Comparison of ENCODE assay signal across 8 cellular contexts in the genomic region with DNA sequence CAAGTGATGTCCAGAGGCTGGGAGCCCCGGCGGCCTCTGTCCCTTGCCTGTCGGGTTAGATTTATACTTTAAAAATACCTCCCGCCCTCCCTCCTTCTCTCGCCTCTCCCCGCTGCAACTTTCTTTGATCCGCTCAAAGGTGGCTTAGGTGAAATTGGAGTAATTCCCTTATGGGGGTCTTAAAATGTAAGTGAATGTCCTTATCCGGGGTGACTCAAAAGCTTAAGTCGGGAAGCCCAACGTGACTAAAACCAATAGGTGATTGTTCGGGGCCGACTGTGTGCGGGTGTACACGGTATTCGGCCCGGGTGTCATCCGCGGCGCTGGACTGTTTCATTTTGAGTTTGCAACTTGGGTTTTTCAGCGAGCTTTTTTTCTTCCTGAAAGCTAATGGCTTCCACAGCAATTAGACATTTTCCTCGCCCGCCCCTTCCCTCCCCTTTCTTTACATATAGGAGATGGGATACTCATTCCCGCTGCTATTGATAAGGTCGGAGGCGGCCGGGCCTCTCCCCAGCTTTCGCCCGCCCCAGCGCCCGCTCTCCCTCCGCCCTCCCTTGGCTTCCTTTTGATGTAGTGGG. TPM values are rescaled to one million over a fixed set of nuclear protein-coding genes. Genes with fewer than 3 reads are reported as not detected.
DNase-seq lines count a peak whose midpoint lies in the region; ATAC-seq, FAIRE-seq and TF ChIP-seq lines count a peak whose summit lies in the region.

No MANE protein-coding gene starts in this region.

- H2BK5ac ChIP-seq in mesendoderm (ENCODE audit: low read length): peak overlapping the region; percentile 84

- under 1% methylated on average over 22 of the region's 31 CpGs for WGBS in GM12878 (ENCODE audit: insufficient coverage, insufficient replicate concordance, low lambda C conversion rate, missing lambda C conversion rate)
- WGBS in mesendoderm (ENCODE audit: extremely low coverage, insufficient coverage, low lambda C conversion rate): no CpG with 5 or more reads among the region's 31 CpGs
- WGBS in thyroid gland, 2 donors: 1 to 2% methylated on average over 31 of the region's 31 CpGs

- H3K79me1 ChIP-seq in mesendoderm (ENCODE audit: low read length): no peaks in the 10 kb centered on the region

- H3K9ac ChIP-seq in GM12878 (ENCODE audit: control insufficient read depth, insufficient read depth, low read length) (peak overlapping the region; percentile 87), mesendoderm (ENCODE audit: low read length) (peak overlapping the region; percentile 83)

- no peak overlapping the region for H3K23ac ChIP-seq in mesendoderm (ENCODE audit: low read length)

- H3K56ac ChIP-seq in mesendoderm (ENCODE audit: low read length): peak overlapping the region; percentile 86

- SMC1A ChIA-PET in GM12878 (lab: Charles Lee; ENCODE audit: uncharacterized antibody, unreplicated experiment): interaction anchor here (0.7 to 14.5 kb wide), 8 partner anchors 10 to 164 kb away, joined by 3 to 344 read pairs (median 11); no protein-coding TSS in a partner anchor

- H3K4me1 ChIP-seq in GM12878 (ENCODE audit: control insufficient read depth, insufficient read depth, low read length) (peaks cover 17% of the 10 kb centered on the region), mesendoderm (ENCODE audit: control insufficient read depth, low read depth, low read length) (peaks cover 4% of the 10 kb centered on the region), thyroid gland (peaks cover 22 to 32% of the 10 kb centered on the region in 2 donors)

- CTCF ChIA-PET in GM12878 (lab: Yijun Ruan, JAX): interaction anchor here (1.1 to 13.0 kb wide), 6 partner anchors 56 to 386 kb away, joined by 3 to 184 read pairs (median 20); no protein-coding TSS in a partner anchor

- H2AK5ac ChIP-seq in mesendoderm (ENCODE audit: low read length): no peak overlapping the region

- TF ChIP-seq RAD21 in GM12878 (IDR thresholded peaks at IDR 0.05; ENCODE audit: insufficient read depth, low read depth, low read length): no peak

- H3K4me3 ChIP-seq in Jurkat, Clone E6-1 (ENCODE audit: low read length): peak overlapping the region; percentile 56
- peak overlapping the region; percentile 70 for H3K4me3 ChIP-seq in GM12878
- peak overlapping the region; percentile 29 for H3K4me3 ChIP-seq in mesendoderm (ENCODE audit: low read length)
- H3K4me3 ChIP-seq in thyroid gland (replicated peaks in 1 of 3): peak overlapping the region in 2 of 3 donors; percentile 35 to 46

- H3K27ac ChIP-seq in GM12878 (ENCODE audit: control insufficient read depth, insufficient read depth) (peak overlapping the region; percentile 86), mesendoderm (ENCODE audit: low read depth, low read length) (peak overlapping the region; percentile 91), thyroid gland (peak overlapping the region; percentile 48 to 97 (median 94))

- POLR2A ChIA-PET in GM12878 (lab: Charles Lee): interaction anchor here (0.6 to 12.1 kb wide), 28 partner anchors 8 to 1778 kb away, joined by 3 to 193 read pairs (median 4); no protein-coding TSS in a partner anchor

- H4K5ac ChIP-seq in mesendoderm (ENCODE audit: low read length): no peak overlapping the region

- H3K79me2 ChIP-seq in GM12878 (ENCODE audit: control insufficient read depth, insufficient read depth, low read length) (peaks cover 48% of the 10 kb centered on the region), mesendoderm (ENCODE audit: control insufficient read depth, insufficient read depth, low read length) (peaks cover 26% of the 10 kb centered on the region)

- RAD21 ChIA-PET in GM12878 (lab: Charles Lee; ENCODE audit: unreplicated experiment): interaction anchor here (0.6 to 8.1 kb wide), 20 partner anchors 9 to 1438 kb away, joined by 3 to 171 read pairs (median 6); partner anchors contain the start of genes AKAP3 and NDUFA9

- no peak overlapping the region for H4K8ac ChIP-seq in mesendoderm (ENCODE audit: low read depth, low read length)

- TF ChIP-seq POLR2A in GM12878 (IDR thresholded peaks at IDR 0.05; ENCODE audit: low read depth, low read length): no peak
- peak in 1 of 2 donors; percentile 71 for TF ChIP-seq POLR2A in thyroid gland (IDR thresholded peaks at IDR 0.05)

- no peak overlapping the region for H2BK15ac ChIP-seq in mesendoderm (replicated peaks; ENCODE audit: low read depth)

- BruUV-seq in GM12878 (replicated peaks; lab: Mats Ljungman, UMichigan): TSS peak; percentile 67

- TF ChIP-seq CTCF in GM12878 (IDR thresholded peaks at IDR 0.05 in 2 of 3, conservative IDR thresholded peaks at IDR 0.05 in 1 of 3; ENCODE audit: control insufficient read depth in 2 of 3, extremely low read depth in 1 of 3, insufficient read depth in 1 of 3, low read depth in 3 of 3, low read length in 3 of 3): no peak
- TF ChIP-seq CTCF in thyroid gland (IDR thresholded peaks at IDR 0.05): no peak

- ATAC-seq in GM19324 (IDR thresholded peaks at IDR 0.05; ENCODE audit: low FRiP score, unreplicated experiment) (peak; percentile 13), GM12878 (peak; percentile 23), left colon (no peak)

- intact Hi-C loops in GM12878 (cut with micrococcal nuclease; ENCODE audit: unreplicated experiment) (loop anchor here (1.0 to 10.0 kb wide), 4 partner anchors 119 to 399 kb away; partner anchors contain the start of gene PARP11), thyroid gland (cut with DNase I) (loop anchor here (5.0 kb wide), 1 partner anchor 1194 kb away; the partner anchor contains the start of gene TSPAN9), left colon (cut with DNase I, micrococcal nuclease) (loop anchor here in 1 of 2 donors (5.0 to 10.0 kb wide), 3 partner anchors 154 to 397 kb away; partner anchors contain the start of gene PARP11)

- H3K18ac ChIP-seq in mesendoderm (ENCODE audit: low read length): peak overlapping the region; percentile 97

- no peak; a peak in 1 of 4 replicates for TF ChIP-seq EP300 in GM12878 (IDR thresholded peaks at IDR 0.05; ENCODE audit: borderline replicate concordance in 1 of 2, control insufficient read depth in 1 of 2, low read depth in 2 of 2, low read length in 2 of 2)

- no peaks in the 10 kb centered on the region for H3K9me3 ChIP-seq in GM12878 (replicated peaks; ENCODE audit: control insufficient read depth, insufficient read depth, low read length)
- H3K9me3 ChIP-seq in thyroid gland: no peaks in the 10 kb centered on the region

- peak overlapping the region; percentile 69 for H2BK120ac ChIP-seq in mesendoderm (ENCODE audit: low read depth, low read length)

- no peaks in the 10 kb centered on the region; a peak in 1 of 4 replicates for H3K27me3 ChIP-seq in GM12878 (replicated peaks in 1 of 2; ENCODE audit: control insufficient read depth in 2 of 2, insufficient read depth in 2 of 2, low read length in 1 of 2)
- no peaks in the 10 kb centered on the region for H3K27me3 ChIP-seq in mesendoderm (ENCODE audit: insufficient read depth, low read length, poor library complexity)
- H3K27me3 ChIP-seq in thyroid gland: no peaks in the 10 kb centered on the region

- H3K36me3 ChIP-seq in GM12878 (ENCODE audit: control insufficient read depth in 2 of 2, insufficient read depth in 2 of 2, low read length in 1 of 2) (no peaks in the 10 kb centered on the region), mesendoderm (ENCODE audit: control insufficient read depth, insufficient read depth, low read length) (no peaks in the 10 kb centered on the region), thyroid gland (no peaks in the 10 kb centered on the region)

- H3K4me2 ChIP-seq in GM12878 (ENCODE audit: control insufficient read depth, insufficient read depth) (peak overlapping the region; percentile 98), mesendoderm (ENCODE audit: low read length) (peak overlapping the region; percentile 92)

- H4K20me1 ChIP-seq in GM12878 (ENCODE audit: control insufficient read depth, insufficient read depth): no peaks in the 10 kb centered on the region

- peak overlapping the region; percentile 40 for H2AFZ ChIP-seq in GM12878 (ENCODE audit: control insufficient read depth, low read depth, low read length)

- DNase-seq in CD1c-positive myeloid dendritic cell (ENCODE audit: extremely low spot score) (peak; percentile 76), GM12878 (ENCODE audit: low read depth, low spot score) (peak; percentile 51), mesendoderm (no peak), thyroid gland (peak in 1 of 2 donors; percentile 42), left colon (no peak), G401 (ENCODE audit: low spot score) (no peak)
- no peak for DNase-seq in Jurkat, Clone E6-1 (ENCODE audit: low read depth, low spot score)

- in situ Hi-C loops in GM12878 (cut with MboI): loop anchor here (10.0 kb wide), 1 partner anchor 127 kb away; no protein-coding TSS in a partner anchor
- in situ Hi-C loops in G401 (cut with HindIII; ENCODE audit: low sequenced_read_pairs): loop anchor here (25.0 kb wide), 1 partner anchor 234 kb away; no protein-coding TSS in a partner anchor

- FAIRE-seq in GM12878 (lab: Jason Lieb, UNC): peak; percentile 13

- peak overlapping the region; percentile 91 for H3K4ac ChIP-seq in mesendoderm (ENCODE audit: low read depth, low read length)

RNA-seq across cellular contexts. Expression of gene CCND2, which starts 2.0 kb away (rescaled TPM):
- polyA plus RNA-seq in Jurkat, Clone E6-1 (2012; ENCODE audit: insufficient read depth, insufficient read length): 0.21 TPM
- total RNA-seq in GM12878 (2013; cell fraction: nucleolus; rRNA removed): 335 and 378 TPM in 2 replicates
- total RNA-seq in GM12878 (2014; rRNA removed) (141 and 159 TPM in 2 replicates), GM12878 (2014; rRNA removed; fragmentation: Illumina TruSeq; extraction: Trizol) (162 and 163 TPM in 2 replicates), GM12878 (2021) (248 and 260 TPM in 2 replicates), thyroid gland (100 to 1,000 TPM in 3 of 4 donors, 10 to 100 TPM in 1; 81.4 to 135 (median 122) TPM), left colon (100 to 1,000 TPM in 1 of 2 donors, 10 to 100 TPM in 1; 97.7 to 106 TPM)
- polyA plus RNA-seq in GM12878 (2011; ENCODE audit: low read depth): 36.8 TPM
- polyA plus RNA-seq in GM12878 (2011; rRNA removed) (256 and 263 TPM in 2 replicates), GM12878 (2014; fragmentation: Illumina TruSeq; extraction: Trizol) (37.5 and 44.7 TPM in 2 replicates), GM12878 (2014; fragmentation: Nextera tagmentation; extraction: Ambion mirVana) (100 to 1,000 TPM in 1 of 2 experiments, 10 to 100 TPM in 1; 30.1 to 100 TPM), GM12878 (2014; rRNA removed) (73.6 and 78.9 TPM in 2 replicates), GM12878 (2016; fragmentation: Nextera tagmentation; extraction: Ambion mirVana) (100 to 1,000 TPM; 183 to 200 TPM)
- 171 and 198 TPM in 2 replicates for polyA plus RNA-seq in GM12878 (2011; cell fraction: cytosol; rRNA removed)
- 186 and 241 TPM in 2 replicates for polyA plus RNA-seq in GM12878 (2011; cell fraction: nucleus; rRNA removed)
- polyA plus RNA-seq in GM12878 (2012): 55.9 and 67.6 TPM in 2 replicates
- polyA minus RNA-seq in GM12878 (2011; rRNA and poly(A)+ RNA removed): 651 and 710 TPM in 2 replicates
- polyA minus RNA-seq in GM12878 (2011; cell fraction: cytosol; rRNA and poly(A)+ RNA removed): 245 and 274 TPM in 2 replicates
- 123 and 187 TPM in 2 replicates for polyA minus RNA-seq in GM12878 (2011; cell fraction: nucleus; rRNA and poly(A)+ RNA removed)
- 117 TPM for polyA plus RNA-seq in mesendoderm (2013, experiment 1 of 2)
- polyA plus RNA-seq in mesendoderm (2013, experiment 2 of 2): 108 TPM
- 88.7 and 110 TPM in 2 replicates for total RNA-seq in G401 (2014; rRNA removed; shearing (Covaris generic))

RNA-seq across cellular contexts. Expression of gene TIGAR, which starts 49.5 kb away (rescaled TPM):
- polyA plus RNA-seq in Jurkat, Clone E6-1 (2012; ENCODE audit: insufficient read depth, insufficient read length): 17.9 TPM
- total RNA-seq in GM12878 (2013; cell fraction: nucleolus; rRNA removed): 3.7 and 4.3 TPM in 2 replicates
- total RNA-seq in GM12878 (2014; rRNA removed) (8.7 and 10.6 TPM in 2 replicates), GM12878 (2014; rRNA removed; fragmentation: Illumina TruSeq; extraction: Trizol) (10.4 and 10.7 TPM in 2 replicates), GM12878 (2021) (7.6 and 11.5 TPM in 2 replicates), thyroid gland (1 to 10 TPM; 4.0 to 6.3 (median 5.4) TPM), left colon (10 to 100 TPM; 13.0 to 14.4 TPM)
- polyA plus RNA-seq in GM12878 (2011; ENCODE audit: low read depth): 5.8 TPM
- polyA plus RNA-seq in GM12878 (2011; rRNA removed) (10.1 and 39.4 TPM in 2 replicates), GM12878 (2014; fragmentation: Illumina TruSeq; extraction: Trizol) (18.9 and 21.8 TPM in 2 replicates), GM12878 (2014; fragmentation: Nextera tagmentation; extraction: Ambion mirVana) (10 to 100 TPM; 32.9 to 45.7 TPM), GM12878 (2014; rRNA removed) (14.1 and 15.9 TPM in 2 replicates), GM12878 (2016; fragmentation: Nextera tagmentation; extraction: Ambion mirVana) (10 to 100 TPM; 39.0 to 40.6 TPM)
- polyA plus RNA-seq in GM12878 (2011; cell fraction: cytosol; rRNA removed): 4.1 and 5.4 TPM in 2 replicates
- 3.6 and 4.6 TPM in 2 replicates for polyA plus RNA-seq in GM12878 (2011; cell fraction: nucleus; rRNA removed)
- 7.6 and 8.1 TPM in 2 replicates for polyA plus RNA-seq in GM12878 (2012)
- 2.7 and 3.1 TPM in 2 replicates for polyA minus RNA-seq in GM12878 (2011; rRNA and poly(A)+ RNA removed)
- polyA minus RNA-seq in GM12878 (2011; cell fraction: cytosol; rRNA and poly(A)+ RNA removed): 0.67 and 1.2 TPM in 2 replicates
- polyA minus RNA-seq in GM12878 (2011; cell fraction: nucleus; rRNA and poly(A)+ RNA removed): 2.2 and 5.0 TPM in 2 replicates
- 13.7 TPM for polyA plus RNA-seq in mesendoderm (2013, experiment 1 of 2)
- polyA plus RNA-seq in mesendoderm (2013, experiment 2 of 2): 13.9 TPM
- total RNA-seq in G401 (2014; rRNA removed; shearing (Covaris generic)): 19.7 and 25.5 TPM in 2 replicates

Comparison
In these comparisons a context has a peak if more than half of its experiments do, and no peak if none do; other contexts are left out.
1. DNase-seq: peak in CD1c-positive myeloid dendritic cell (single experiment) and GM12878 (single experiment); none in Jurkat, Clone E6-1 (single experiment), mesendoderm (single experiment), left colon (0 of 2) and G401 (single experiment).
2. Peak in every context shown above with its lines, with median percentiles within 50 percentile points of each other: H3K4me3 ChIP-seq and H3K27ac ChIP-seq.